Comparison of ENCODE assay signal across 21 cellular contexts in genomic region chr3:89877230-89877629, GRCh38.
"Had no signal": no experiment of that assay in that cellular context is flagged by ENCODE, and none has a peak within 500 bp of the region (broad histone marks: within the 10 kb centered on the region; RNA-seq: fewer than 3 reads in every experiment).

No MANE protein-coding gene starts in this region.

- H3K27ac ChIP-seq: coronary artery, dorsolateral prefrontal cortex, esophagus muscularis mucosa, foreskin keratinocyte, gastroesophageal sphincter, heart left ventricle, hepatocyte, left lung had no signal

- H3K79me2 ChIP-seq: hepatocyte had no signal

- H3K4me1 ChIP-seq: esophagus muscularis mucosa, foreskin keratinocyte, gastroesophageal sphincter, heart left ventricle, left lung had no signal

- H3K4me1 Mint-ChIP-seq: immature natural killer cell had no signal

- ATAC-seq: foreskin keratinocyte, gastroesophageal sphincter, heart left ventricle, left cardiac atrium, left lung, left ventricle myocardium superior had no signal

- H3K4me3 Mint-ChIP-seq: immature natural killer cell had no signal

- H3K36me3 ChIP-seq: esophagus muscularis mucosa, gastroesophageal sphincter, heart left ventricle, left lung had no signal

- FAIRE-seq: colon, endothelial cell of umbilical vein, frontal cortex had no signal

- H3K27ac Mint-ChIP-seq: immature natural killer cell had no signal

- H3K9me3 ChIP-seq: esophagus muscularis mucosa, gastroesophageal sphincter had no signal

- H3K4me2 ChIP-seq: hepatocyte had no signal

- H3K27me3 ChIP-seq: dorsolateral prefrontal cortex, esophagus muscularis mucosa, foreskin keratinocyte, gastroesophageal sphincter, heart left ventricle, hepatocyte, left lung had no signal

- H3K4me3 ChIP-seq: coronary artery, dorsolateral prefrontal cortex, esophagus muscularis mucosa, gastroesophageal sphincter, heart left ventricle, hepatocyte, left lung had no signal

- H2AFZ ChIP-seq: hepatocyte had no signal

- DNase-seq: dermis blood vessel endothelial cell; dorsolateral prefrontal cortex; effector CD4-positive, alpha-beta T cell; effector memory CD4-positive, alpha-beta T cell; foreskin keratinocyte; heart left ventricle; hypothalamus; immature natural killer cell; islet precursor cell; left cardiac atrium; left lung; left ventricle myocardium superior; mesenchymal stem cell; midbrain had no signal
